In the genomic region with DNA sequence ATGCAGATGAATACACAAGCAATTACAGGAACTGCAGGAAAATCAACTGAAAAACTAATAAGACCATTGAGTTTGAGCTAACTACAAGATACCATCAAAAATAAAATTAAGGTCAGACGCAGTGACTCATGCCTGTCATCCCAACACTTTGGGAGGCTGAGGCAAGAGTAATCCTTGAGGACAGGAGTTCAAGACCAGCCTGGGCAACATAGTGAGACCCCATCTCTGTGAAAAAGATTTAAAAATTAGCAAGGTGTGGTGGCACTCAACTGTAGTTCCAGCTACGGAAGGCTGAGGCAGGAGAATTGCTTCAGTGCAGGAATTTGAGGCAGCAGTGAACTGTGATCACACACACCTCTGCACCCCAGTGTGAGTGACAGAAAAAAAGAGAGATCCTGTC, we compare ENCODE assay signal across 1 cellular context.
TF ChIP-seq lines count a peak whose summit lies in the region.

No MANE protein-coding gene starts in this region.

TF ChIP-seq in GM23338, 12 proteins besides CTCF, POLR2A, EP300 and RAD21 (continued from another document):
- TF ChIP-seq, protein P1, sequence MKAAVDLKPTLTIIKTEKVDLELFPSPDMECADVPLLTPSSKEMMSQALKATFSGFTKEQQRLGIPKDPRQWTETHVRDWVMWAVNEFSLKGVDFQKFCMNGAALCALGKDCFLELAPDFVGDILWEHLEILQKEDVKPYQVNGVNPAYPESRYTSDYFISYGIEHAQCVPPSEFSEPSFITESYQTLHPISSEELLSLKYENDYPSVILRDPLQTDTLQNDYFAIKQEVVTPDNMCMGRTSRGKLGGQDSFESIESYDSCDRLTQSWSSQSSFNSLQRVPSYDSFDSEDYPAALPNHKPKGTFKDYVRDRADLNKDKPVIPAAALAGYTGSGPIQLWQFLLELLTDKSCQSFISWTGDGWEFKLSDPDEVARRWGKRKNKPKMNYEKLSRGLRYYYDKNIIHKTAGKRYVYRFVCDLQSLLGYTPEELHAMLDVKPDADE (IDR thresholded peaks at IDR 0.05) = no peak
- TF ChIP-seq, protein P2, sequence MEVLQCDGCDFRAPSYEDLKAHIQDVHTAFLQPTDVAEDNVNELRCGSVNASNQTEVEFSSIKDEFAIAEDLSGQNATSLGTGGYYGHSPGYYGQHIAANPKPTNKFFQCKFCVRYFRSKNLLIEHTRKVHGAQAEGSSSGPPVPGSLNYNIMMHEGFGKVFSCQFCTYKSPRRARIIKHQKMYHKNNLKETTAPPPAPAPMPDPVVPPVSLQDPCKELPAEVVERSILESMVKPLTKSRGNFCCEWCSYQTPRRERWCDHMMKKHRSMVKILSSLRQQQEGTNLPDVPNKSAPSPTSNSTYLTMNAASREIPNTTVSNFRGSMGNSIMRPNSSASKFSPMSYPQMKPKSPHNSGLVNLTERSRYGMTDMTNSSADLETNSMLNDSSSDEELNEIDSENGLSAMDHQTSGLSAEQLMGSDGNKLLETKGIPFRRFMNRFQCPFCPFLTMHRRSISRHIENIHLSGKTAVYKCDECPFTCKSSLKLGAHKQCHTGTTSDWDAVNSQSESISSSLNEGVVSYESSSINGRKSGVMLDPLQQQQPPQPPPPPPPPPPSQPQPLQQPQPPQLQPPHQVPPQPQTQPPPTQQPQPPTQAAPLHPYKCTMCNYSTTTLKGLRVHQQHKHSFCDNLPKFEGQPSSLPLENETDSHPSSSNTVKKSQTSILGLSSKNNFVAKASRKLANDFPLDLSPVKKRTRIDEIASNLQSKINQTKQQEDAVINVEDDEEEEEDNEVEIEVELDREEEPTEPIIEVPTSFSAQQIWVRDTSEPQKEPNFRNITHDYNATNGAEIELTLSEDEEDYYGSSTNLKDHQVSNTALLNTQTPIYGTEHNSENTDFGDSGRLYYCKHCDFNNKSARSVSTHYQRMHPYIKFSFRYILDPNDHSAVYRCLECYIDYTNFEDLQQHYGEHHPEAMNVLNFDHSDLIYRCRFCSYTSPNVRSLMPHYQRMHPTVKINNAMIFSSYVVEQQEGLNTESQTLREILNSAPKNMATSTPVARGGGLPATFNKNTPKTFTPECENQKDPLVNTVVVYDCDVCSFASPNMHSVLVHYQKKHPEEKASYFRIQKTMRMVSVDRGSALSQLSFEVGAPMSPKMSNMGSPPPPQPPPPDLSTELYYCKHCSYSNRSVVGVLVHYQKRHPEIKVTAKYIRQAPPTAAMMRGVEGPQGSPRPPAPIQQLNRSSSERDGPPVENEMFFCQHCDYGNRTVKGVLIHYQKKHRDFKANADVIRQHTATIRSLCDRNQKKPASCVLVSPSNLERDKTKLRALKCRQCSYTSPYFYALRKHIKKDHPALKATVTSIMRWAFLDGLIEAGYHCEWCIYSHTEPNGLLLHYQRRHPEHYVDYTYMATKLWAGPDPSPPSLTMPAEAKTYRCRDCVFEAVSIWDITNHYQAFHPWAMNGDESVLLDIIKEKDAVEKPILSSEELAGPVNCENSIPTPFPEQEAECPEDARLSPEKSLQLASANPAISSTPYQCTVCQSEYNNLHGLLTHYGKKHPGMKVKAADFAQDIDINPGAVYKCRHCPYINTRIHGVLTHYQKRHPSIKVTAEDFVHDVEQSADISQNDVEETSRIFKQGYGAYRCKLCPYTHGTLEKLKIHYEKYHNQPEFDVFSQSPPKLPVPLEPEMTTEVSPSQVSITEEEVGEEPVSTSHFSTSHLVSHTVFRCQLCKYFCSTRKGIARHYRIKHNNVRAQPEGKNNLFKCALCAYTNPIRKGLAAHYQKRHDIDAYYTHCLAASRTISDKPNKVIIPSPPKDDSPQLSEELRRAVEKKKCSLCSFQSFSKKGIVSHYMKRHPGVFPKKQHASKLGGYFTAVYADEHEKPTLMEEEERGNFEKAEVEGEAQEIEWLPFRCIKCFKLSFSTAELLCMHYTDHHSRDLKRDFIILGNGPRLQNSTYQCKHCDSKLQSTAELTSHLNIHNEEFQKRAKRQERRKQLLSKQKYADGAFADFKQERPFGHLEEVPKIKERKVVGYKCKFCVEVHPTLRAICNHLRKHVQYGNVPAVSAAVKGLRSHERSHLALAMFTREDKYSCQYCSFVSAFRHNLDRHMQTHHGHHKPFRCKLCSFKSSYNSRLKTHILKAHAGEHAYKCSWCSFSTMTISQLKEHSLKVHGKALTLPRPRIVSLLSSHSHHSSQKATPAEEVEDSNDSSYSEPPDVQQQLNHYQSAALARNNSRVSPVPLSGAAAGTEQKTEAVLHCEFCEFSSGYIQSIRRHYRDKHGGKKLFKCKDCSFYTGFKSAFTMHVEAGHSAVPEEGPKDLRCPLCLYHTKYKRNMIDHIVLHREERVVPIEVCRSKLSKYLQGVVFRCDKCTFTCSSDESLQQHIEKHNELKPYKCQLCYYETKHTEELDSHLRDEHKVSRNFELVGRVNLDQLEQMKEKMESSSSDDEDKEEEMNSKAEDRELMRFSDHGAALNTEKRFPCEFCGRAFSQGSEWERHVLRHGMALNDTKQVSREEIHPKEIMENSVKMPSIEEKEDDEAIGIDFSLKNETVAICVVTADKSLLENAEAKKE (CRISPR knock-in tag; IDR thresholded peaks at IDR 0.05) = no peak
- no peak for TF ChIP-seq CREB1 (CRISPR knock-in tag; IDR thresholded peaks at IDR 0.05; ENCODE audit: low read depth)
- no peak for TF ChIP-seq JUNB (IDR thresholded peaks at IDR 0.05; ENCODE audit: unreplicated experiment)
- no peak for TF ChIP-seq EZH2phosphoT487 (IDR thresholded peaks at IDR 0.05; ENCODE audit: unreplicated experiment)
- no peak for TF ChIP-seq ZNF331 (CRISPR knock-in tag; IDR thresholded peaks at IDR 0.05; ENCODE audit: low read depth)
- no peak for TF ChIP-seq POLR2AphosphoS5 (IDR thresholded peaks at IDR 0.05; ENCODE audit: low read depth)
